25 cellular contexts compared by ENCODE assay signal in genomic region chr12:2461645-2462044, GRCh38.
"Had no signal": no experiment of that assay in that cellular context is flagged by ENCODE, and none has a peak within 500 bp of the region (broad histone marks: within the 10 kb centered on the region; RNA-seq: fewer than 3 reads in every experiment).

No MANE protein-coding gene starts in this region.

- ATAC-seq: naive thymus-derived CD8-positive, alpha-beta T cell; natural killer cell treated with Interleukin-12 subunit alpha and Interleukin-12 subunit beta and Interleukin-15 and Interleukin-18, amount 100 ng/mL, for 72 hours; pancreas; psoas muscle; stimulated activated naive B cell treated with anti-CD40 and anti-IgM and Interleukin-4, amounts not matched to agents 10 μg/mL and 1 μg/mL and 100 μg/mL, for 72 hours had no signal

- H3K27ac ChIP-seq: neutrophil, pancreas, psoas muscle, right lobe of liver, skin epidermis, spleen, stomach, thoracic aorta, thyroid gland, tibial nerve, upper lobe of left lung, vagina had no signal

- H3K4me3 ChIP-seq: pancreas, psoas muscle, right lobe of liver, skin epidermis, smooth muscle cell, spleen, stomach, thoracic aorta, thyroid gland, tibial nerve, upper lobe of left lung, vagina had no signal

- H3K27me3 ChIP-seq: right lobe of liver, thyroid gland, tibial nerve, upper lobe of left lung, vagina had no signal

- DNase-seq: naive thymus-derived CD8-positive, alpha-beta T cell; nephron progenitor cell; nucleus accumbens; pancreas; psoas muscle; right lobe of liver; spleen; stimulated activated CD4-positive, alpha-beta T cell treated with anti-CD3 and anti-CD28 coated beads, Interleukin-12 subunit alpha, Interleukin-12 subunit beta, amount 100 ng/mL, for 4 hours; stimulated activated CD4-positive, alpha-beta T cell treated with anti-CD3 and anti-CD28 coated beads, Interleukin-1b, Interleukin-23, amount 100 ng/mL, for 48 hours; stimulated activated CD4-positive, alpha-beta T cell treated with anti-CD3 and anti-CD28 coated beads, Interleukin-4, amount 100 ng/mL, for 1 hour; stimulated activated CD4-positive, alpha-beta T cell treated with anti-CD3 and anti-CD28 coated beads, Interleukin-4, amount 100 ng/mL, for 4 hours; stimulated activated CD8-positive, alpha-beta memory T cell treated with anti-CD3 and anti-CD28 coated beads, Interleukin-4, amount 100 ng/mL, for 48 hours; stimulated activated naive B cell treated with anti-CD40 and anti-IgM and Interleukin-4, amounts not matched to agents 10 μg/mL and 1 μg/mL and 100 μg/mL, for 72 hours; stimulated activated naive CD4-positive, alpha-beta T cell treated with Interleukin-2 at 50 U/mL for 16 hours; stomach; thyroid gland; trophoblast cell had no signal

- H3K9me3 ChIP-seq: neutrophil, pancreas, psoas muscle, right lobe of liver, spleen, stomach, thoracic aorta, thyroid gland, tibial nerve, upper lobe of left lung, vagina had no signal

- H3K4me1 ChIP-seq: pancreas, psoas muscle, right lobe of liver, stomach, tibial nerve, vagina had no signal

- H3K36me3 ChIP-seq: neutrophil, pancreas, right lobe of liver, spleen, thyroid gland, upper lobe of left lung, vagina had no signal
